Comparison of ENCODE assay signal across 24 cellular contexts in genomic region chr6:131175559-131175958, GRCh38.
"Had no signal": no experiment of that assay in that cellular context is flagged by ENCODE, and none has a peak within 500 bp of the region (broad histone marks: within the 10 kb centered on the region; RNA-seq: fewer than 3 reads in every experiment).

No MANE protein-coding gene starts in this region.

- H3K27ac ChIP-seq: coronary artery, esophagus muscularis mucosa, neutrophil, parathyroid adenoma, skin epidermis, spleen, thoracic aorta, tibial nerve, upper lobe of left lung, uterus had no signal

- H3K27me3 ChIP-seq: esophagus muscularis mucosa, neutrophil, spleen, tibial nerve, upper lobe of left lung, uterus had no signal

- H3K9me3 ChIP-seq: esophagus muscularis mucosa, mucosa of descending colon, neutrophil, spleen, thoracic aorta, tibial nerve, upper lobe of left lung, uterus had no signal

- H3K9ac ChIP-seq: parathyroid adenoma had no signal

- FAIRE-seq: frontal cortex, keratinocyte had no signal

- H3K4me3 ChIP-seq: coronary artery, esophagus muscularis mucosa, mucosa of descending colon, skin epidermis, spleen, thoracic aorta, tibial nerve, upper lobe of left lung, uterus had no signal

- H2AFZ ChIP-seq: parathyroid adenoma had no signal

- H3K36me3 ChIP-seq: neutrophil, uterus had no signal

- H3K79me2 ChIP-seq: parathyroid adenoma had no signal

- ATAC-seq: mucosa of descending colon; natural killer cell treated with Interleukin-12 subunit alpha and Interleukin-12 subunit beta and Interleukin-15 and Interleukin-18, amount 100 ng/mL, for 72 hours; sciatic nerve; stimulated activated memory B cell treated with anti-CD40 and anti-IgM and Interleukin-4, amounts not matched to agents 10 μg/mL and 1 μg/mL and 100 μg/mL, for 72 hours; stimulated activated naive CD8-positive, alpha-beta T cell treated with anti-CD3 and anti-CD28 coated beads, Interleukin-15, Interleukin-2, amounts not matched to agents 100 U/mL and 50 U/mL, for 24 hours had no signal

- H3K4me1 ChIP-seq: esophagus muscularis mucosa, parathyroid adenoma, spleen, upper lobe of left lung, uterus had no signal

- DNase-seq: endodermal cell; hypothalamus; immature natural killer cell; mesenchymal stem cell; mucosa of descending colon; naive B cell; spleen; stimulated activated CD4-positive, alpha-beta T cell treated with anti-CD3 and anti-CD28 coated beads, Interleukin-4, amount 100 ng/mL, for 4 hours; stimulated activated naive CD8-positive, alpha-beta T cell treated with anti-CD3 and anti-CD28 coated beads, Interleukin-15, Interleukin-2, amounts not matched to agents 100 U/mL and 50 U/mL, for 24 hours; substantia nigra; upper lobe of left lung; uterus had no signal
